ENCODE assay signal across 1 cellular context in the genomic region with DNA sequence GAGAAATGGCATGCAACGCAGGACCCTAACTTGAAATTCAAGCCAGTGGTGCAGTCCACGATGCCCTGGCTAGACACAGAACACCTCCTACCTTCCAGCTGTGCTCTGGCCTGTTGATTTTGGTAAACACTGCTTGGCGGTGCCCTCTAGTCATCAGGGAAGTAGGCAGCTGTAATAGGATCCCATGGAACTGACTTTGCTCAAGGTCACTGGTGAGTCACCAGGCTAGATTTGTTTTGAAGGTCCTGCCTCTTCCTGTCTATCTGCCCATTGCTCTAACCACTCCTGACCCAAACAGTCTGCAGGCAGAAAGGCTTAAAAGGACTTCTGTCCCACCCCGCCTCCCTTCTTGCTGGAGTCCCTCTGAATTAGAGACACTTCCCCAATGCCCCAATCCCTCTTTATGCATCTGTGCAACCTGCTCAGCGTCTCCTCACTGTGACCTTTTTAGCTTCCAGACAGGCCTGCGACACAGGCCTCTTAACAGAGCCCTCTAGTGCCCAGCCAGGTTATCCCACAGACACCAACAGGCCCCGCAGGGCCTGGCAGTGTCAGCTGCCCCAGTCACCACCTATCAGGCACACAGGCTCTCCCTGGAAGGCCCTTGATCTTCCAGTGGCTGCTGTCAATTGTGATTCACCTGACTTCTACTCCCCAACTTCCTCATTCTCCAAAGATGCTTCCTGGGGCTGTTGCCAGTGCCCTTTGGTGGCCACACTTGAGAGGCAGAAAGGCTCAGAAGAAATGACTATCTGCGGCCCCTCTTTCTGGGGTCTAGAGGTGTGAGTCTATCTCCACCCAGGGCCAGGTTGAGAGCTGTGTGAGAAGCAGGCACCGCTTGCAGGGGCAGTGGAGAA.
TF ChIP-seq lines count a peak whose summit lies in the region.

No MANE protein-coding gene starts in this region.

TF ChIP-seq in K562, 482 proteins besides CTCF, POLR2A, EP300 and RAD21 (continued from another document and continues in another):
- TF ChIP-seq TSHZ1 (CRISPR knock-in tag; IDR thresholded peaks at IDR 0.05) (no peak), DDX20 (tag; IDR thresholded peaks at IDR 0.05; ENCODE audit: low read depth) (no peak), HES1 (IDR thresholded peaks at IDR 0.05; ENCODE audit: low read depth) (0 out of 2 replicates have a peak, but pooled peaks have one; percentile 32), ZNF263 (CRISPR knock-in tag; IDR thresholded peaks at IDR 0.05; ENCODE audit: borderline replicate concordance) (no peak), SUPT5H (IDR thresholded peaks at IDR 0.05) (no peak), KHSRP (IDR thresholded peaks at IDR 0.05) (no peak), FOXA1 (IDR thresholded peaks at IDR 0.05; ENCODE audit: borderline replicate concordance) (no peak), ZNF212 (CRISPR knock-in tag; IDR thresholded peaks at IDR 0.05) (no peak), HIVEP1 (CRISPR knock-in tag; IDR thresholded peaks at IDR 0.05) (no peak), ELF4 (CRISPR knock-in tag; IDR thresholded peaks at IDR 0.05) (no peak), CCAR2 (IDR thresholded peaks at IDR 0.05; ENCODE audit: low read depth, low read length) (no peak), ZNF146 (CRISPR knock-in tag; IDR thresholded peaks at IDR 0.05; ENCODE audit: unreplicated experiment) (no peak), XRCC3 (IDR thresholded peaks at IDR 0.05) (no peak), ZNF511 (CRISPR knock-in tag; IDR thresholded peaks at IDR 0.05) (no peak), RBBP5 (IDR thresholded peaks at IDR 0.05; ENCODE audit: borderline replicate concordance, insufficient read depth, low read length, poor library complexity, severe bottlenecking) (no peak), ATF7 (IDR thresholded peaks at IDR 0.05) (peak; percentile 41; the same call in 1 of the 2 replicates), ZNF143 (CRISPR knock-in tag; IDR thresholded peaks at IDR 0.05) (no peak), NFIC (IDR thresholded peaks at IDR 0.05) (no peak), KLF10 (CRISPR knock-in tag; IDR thresholded peaks at IDR 0.05) (no peak), NELFE (IDR thresholded peaks at IDR 0.05; ENCODE audit: insufficient read depth, insufficient read length) (no peak), ZNF699 (CRISPR knock-in tag; IDR thresholded peaks at IDR 0.05; ENCODE audit: insufficient replicate concordance) (no peak), ZNF24 (IDR thresholded peaks at IDR 0.05) (no peak), IRF1 (CRISPR knock-in tag; IDR thresholded peaks at IDR 0.05; ENCODE audit: borderline replicate concordance) (no peak), ETS2 (tag; IDR thresholded peaks at IDR 0.05; ENCODE audit: borderline replicate concordance, poor library complexity, severe bottlenecking) (no peak), TFAP4 (CRISPR knock-in tag; IDR thresholded peaks at IDR 0.05; ENCODE audit: borderline replicate concordance) (peak; percentile 45; the same call in 1 of the 2 replicates), ZNF75A (CRISPR knock-in tag; IDR thresholded peaks at IDR 0.05) (no peak), SNRNP70 (optimal IDR thresholded peaks at IDR 0.05; ENCODE audit: low read depth, low read length) (no peak), PHB2 (IDR thresholded peaks at IDR 0.05; ENCODE audit: low read depth) (no peak), SREBF2 (CRISPR knock-in tag; IDR thresholded peaks at IDR 0.05) (no peak), E4F1 (CRISPR knock-in tag; IDR thresholded peaks at IDR 0.05; ENCODE audit: borderline replicate concordance) (no peak), NEUROD1 (IDR thresholded peaks at IDR 0.05; ENCODE audit: borderline replicate concordance, low read depth, low read length, partially characterized antibody) (no peak), BRD9 (IDR thresholded peaks at IDR 0.05; ENCODE audit: low read depth, partially characterized antibody) (no peak)
- TF ChIP-seq, protein P1, sequence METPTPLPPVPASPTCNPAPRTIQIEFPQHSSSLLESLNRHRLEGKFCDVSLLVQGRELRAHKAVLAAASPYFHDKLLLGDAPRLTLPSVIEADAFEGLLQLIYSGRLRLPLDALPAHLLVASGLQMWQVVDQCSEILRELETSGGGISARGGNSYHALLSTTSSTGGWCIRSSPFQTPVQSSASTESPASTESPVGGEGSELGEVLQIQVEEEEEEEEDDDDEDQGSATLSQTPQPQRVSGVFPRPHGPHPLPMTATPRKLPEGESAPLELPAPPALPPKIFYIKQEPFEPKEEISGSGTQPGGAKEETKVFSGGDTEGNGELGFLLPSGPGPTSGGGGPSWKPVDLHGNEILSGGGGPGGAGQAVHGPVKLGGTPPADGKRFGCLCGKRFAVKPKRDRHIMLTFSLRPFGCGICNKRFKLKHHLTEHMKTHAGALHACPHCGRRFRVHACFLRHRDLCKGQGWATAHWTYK (CRISPR knock-in tag; IDR thresholded peaks at IDR 0.05) = no peak
- TF ChIP-seq, protein P2, sequence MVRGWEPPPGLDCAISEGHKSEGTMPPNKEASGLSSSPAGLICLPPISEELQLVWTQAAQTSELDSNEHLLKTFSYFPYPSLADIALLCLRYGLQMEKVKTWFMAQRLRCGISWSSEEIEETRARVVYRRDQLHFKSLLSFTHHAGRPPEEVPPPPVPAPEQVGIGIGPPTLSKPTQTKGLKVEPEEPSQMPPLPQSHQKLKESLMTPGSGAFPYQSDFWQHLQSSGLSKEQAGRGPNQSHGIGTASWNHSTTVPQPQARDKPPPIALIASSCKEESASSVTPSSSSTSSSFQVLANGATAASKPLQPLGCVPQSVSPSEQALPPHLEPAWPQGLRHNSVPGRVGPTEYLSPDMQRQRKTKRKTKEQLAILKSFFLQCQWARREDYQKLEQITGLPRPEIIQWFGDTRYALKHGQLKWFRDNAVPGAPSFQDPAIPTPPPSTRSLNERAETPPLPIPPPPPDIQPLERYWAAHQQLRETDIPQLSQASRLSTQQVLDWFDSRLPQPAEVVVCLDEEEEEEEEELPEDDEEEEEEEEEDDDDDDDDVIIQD (CRISPR knock-in tag; IDR thresholded peaks at IDR 0.05) = no peak
- TF ChIP-seq, protein P3, sequence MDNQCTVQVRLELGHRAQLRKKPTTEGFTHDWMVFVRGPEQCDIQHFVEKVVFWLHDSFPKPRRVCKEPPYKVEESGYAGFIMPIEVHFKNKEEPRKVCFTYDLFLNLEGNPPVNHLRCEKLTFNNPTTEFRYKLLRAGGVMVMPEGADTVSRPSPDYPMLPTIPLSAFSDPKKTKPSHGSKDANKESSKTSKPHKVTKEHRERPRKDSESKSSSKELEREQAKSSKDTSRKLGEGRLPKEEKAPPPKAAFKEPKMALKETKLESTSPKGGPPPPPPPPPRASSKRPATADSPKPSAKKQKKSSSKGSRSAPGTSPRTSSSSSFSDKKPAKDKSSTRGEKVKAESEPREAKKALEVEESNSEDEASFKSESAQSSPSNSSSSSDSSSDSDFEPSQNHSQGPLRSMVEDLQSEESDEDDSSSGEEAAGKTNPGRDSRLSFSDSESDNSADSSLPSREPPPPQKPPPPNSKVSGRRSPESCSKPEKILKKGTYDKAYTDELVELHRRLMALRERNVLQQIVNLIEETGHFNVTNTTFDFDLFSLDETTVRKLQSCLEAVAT (IDR thresholded peaks at IDR 0.05) = no peak
- TF ChIP-seq, protein P4, sequence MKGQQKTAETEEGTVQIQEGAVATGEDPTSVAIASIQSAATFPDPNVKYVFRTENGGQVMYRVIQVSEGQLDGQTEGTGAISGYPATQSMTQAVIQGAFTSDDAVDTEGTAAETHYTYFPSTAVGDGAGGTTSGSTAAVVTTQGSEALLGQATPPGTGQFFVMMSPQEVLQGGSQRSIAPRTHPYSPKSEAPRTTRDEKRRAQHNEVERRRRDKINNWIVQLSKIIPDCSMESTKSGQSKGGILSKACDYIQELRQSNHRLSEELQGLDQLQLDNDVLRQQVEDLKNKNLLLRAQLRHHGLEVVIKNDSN (CRISPR knock-in tag; IDR thresholded peaks at IDR 0.05) = peak; percentile 71
- TF ChIP-seq, protein P5, sequence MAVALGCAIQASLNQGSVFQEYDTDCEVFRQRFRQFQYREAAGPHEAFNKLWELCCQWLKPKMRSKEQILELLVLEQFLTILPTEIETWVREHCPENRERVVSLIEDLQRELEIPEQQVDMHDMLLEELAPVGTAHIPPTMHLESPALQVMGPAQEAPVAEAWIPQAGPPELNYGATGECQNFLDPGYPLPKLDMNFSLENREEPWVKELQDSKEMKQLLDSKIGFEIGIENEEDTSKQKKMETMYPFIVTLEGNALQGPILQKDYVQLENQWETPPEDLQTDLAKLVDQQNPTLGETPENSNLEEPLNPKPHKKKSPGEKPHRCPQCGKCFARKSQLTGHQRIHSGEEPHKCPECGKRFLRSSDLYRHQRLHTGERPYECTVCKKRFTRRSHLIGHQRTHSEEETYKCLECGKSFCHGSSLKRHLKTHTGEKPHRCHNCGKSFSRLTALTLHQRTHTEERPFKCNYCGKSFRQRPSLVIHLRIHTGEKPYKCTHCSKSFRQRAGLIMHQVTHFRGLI (CRISPR knock-in tag; IDR thresholded peaks at IDR 0.05) = no peak
- TF ChIP-seq, protein P6, sequence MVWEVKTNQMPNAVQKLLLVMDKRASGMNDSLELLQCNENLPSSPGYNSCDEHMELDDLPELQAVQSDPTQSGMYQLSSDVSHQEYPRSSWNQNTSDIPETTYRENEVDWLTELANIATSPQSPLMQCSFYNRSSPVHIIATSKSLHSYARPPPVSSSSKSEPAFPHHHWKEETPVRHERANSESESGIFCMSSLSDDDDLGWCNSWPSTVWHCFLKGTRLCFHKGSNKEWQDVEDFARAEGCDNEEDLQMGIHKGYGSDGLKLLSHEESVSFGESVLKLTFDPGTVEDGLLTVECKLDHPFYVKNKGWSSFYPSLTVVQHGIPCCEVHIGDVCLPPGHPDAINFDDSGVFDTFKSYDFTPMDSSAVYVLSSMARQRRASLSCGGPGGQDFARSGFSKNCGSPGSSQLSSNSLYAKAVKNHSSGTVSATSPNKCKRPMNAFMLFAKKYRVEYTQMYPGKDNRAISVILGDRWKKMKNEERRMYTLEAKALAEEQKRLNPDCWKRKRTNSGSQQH (CRISPR knock-in tag; IDR thresholded peaks at IDR 0.05) = no peak
